12 cellular contexts compared by ENCODE assay signal in genomic region chr20:36085686-36086267, GRCh38.
A peak's percentile ranks its signal among the peaks of the same experiment; 100 is the strongest.
DNase-seq lines count a peak whose midpoint lies in the region; ATAC-seq and TF ChIP-seq lines count a peak whose summit lies in the region.
"Had no signal": no experiment of that assay in that cellular context is flagged by ENCODE, and none has a peak within 500 bp of the region (broad histone marks: within the 10 kb centered on the region; RNA-seq: fewer than 3 reads in every experiment).

No MANE protein-coding gene starts in this region.

- H3K27me3 ChIP-seq in right cardiac atrium (ENCODE audit: control insufficient read depth, insufficient read depth): no peaks in the 10 kb centered on the region
- H3K27me3 ChIP-seq in left lung: peaks cover 0 to 13% of the 10 kb centered on the region in 2 donors
- H3K27me3 ChIP-seq: ovary had no signal

- peaks cover 25% of the 10 kb centered on the region for H3K27me3 Mint-ChIP-seq in activated naive CD8-positive, alpha-beta T cell treated with anti-CD3 and anti-CD28 coated beads, Interleukin-2, amount 50 U/mL, for 24 hours
- peaks cover 31% of the 10 kb centered on the region for H3K27me3 Mint-ChIP-seq in activated CD4-positive, alpha-beta T cell treated with anti-CD3 and anti-CD28 coated beads, Interleukin-2, amount 10 ng/mL, durations not matched to agents 7 days and 5 days

- CTCF ChIA-PET in activated CD4-positive, alpha-beta T cell treated with anti-CD3 and anti-CD28 coated beads, Interleukin-2, amount 10 ng/mL, durations not matched to agents 7 days and 5 days (lab: Charles Lee): interaction anchor here (0.6 to 1.4 kb wide), 6 partner anchors 10 to 1097 kb away, joined by 3 to 4 read pairs (median 3); no protein-coding TSS in a partner anchor

- no peaks in the 10 kb centered on the region for H3K9me3 Mint-ChIP-seq in activated naive CD8-positive, alpha-beta T cell treated with anti-CD3 and anti-CD28 coated beads, Interleukin-2, amount 50 U/mL, for 24 hours
- no peaks in the 10 kb centered on the region for H3K9me3 Mint-ChIP-seq in activated CD4-positive, alpha-beta T cell treated with anti-CD3 and anti-CD28 coated beads, Interleukin-2, amount 10 ng/mL, durations not matched to agents 7 days and 5 days
- H3K9me3 Mint-ChIP-seq: CD4-positive, alpha-beta T cell had no signal

- intact Hi-C loops in right cardiac atrium (cut with DNase I) (no loop called here), Right ventricle myocardium inferior (cut with DNase I) (no loop called here), left lung (cut with DNase I) (no loop called here)

- peaks cover 2% of the 10 kb centered on the region for H3K4me1 Mint-ChIP-seq in activated naive CD8-positive, alpha-beta T cell treated with anti-CD3 and anti-CD28 coated beads, Interleukin-2, amount 50 U/mL, for 24 hours
- peaks cover 2% of the 10 kb centered on the region for H3K4me1 Mint-ChIP-seq in activated CD4-positive, alpha-beta T cell treated with anti-CD3 and anti-CD28 coated beads, Interleukin-2, amount 10 ng/mL, durations not matched to agents 7 days and 5 days

- no peaks in the 10 kb centered on the region for H3K36me3 ChIP-seq in left lung
- H3K36me3 ChIP-seq: ovary had no signal

- H3K4me3 Mint-ChIP-seq in activated naive CD8-positive, alpha-beta T cell treated with anti-CD3 and anti-CD28 coated beads, Interleukin-2, amount 50 U/mL, for 24 hours: no peak overlapping the region
- no peak overlapping the region for H3K4me3 Mint-ChIP-seq in activated CD4-positive, alpha-beta T cell treated with anti-CD3 and anti-CD28 coated beads, Interleukin-2, amount 10 ng/mL, durations not matched to agents 7 days and 5 days
- H3K4me3 Mint-ChIP-seq: CD4-positive, alpha-beta T cell had no signal

- ATAC-seq in right cardiac atrium: peak; percentile 35 to 36
- ATAC-seq in Right ventricle myocardium inferior: no peak
- ATAC-seq in activated naive CD8-positive, alpha-beta T cell treated with anti-CD3 and anti-CD28 coated beads, Interleukin-2, amount 50 U/mL, for 24 hours: peak; percentile 78
- ATAC-seq in left lung: peak; percentile 93
- ATAC-seq in HG03175 (IDR thresholded peaks at IDR 0.05; ENCODE audit: unreplicated experiment): no peak

- H3K36me3 Mint-ChIP-seq in activated naive CD8-positive, alpha-beta T cell treated with anti-CD3 and anti-CD28 coated beads, Interleukin-2, amount 50 U/mL, for 24 hours (ENCODE audit: low read depth): no peaks in the 10 kb centered on the region
- no peaks in the 10 kb centered on the region for H3K36me3 Mint-ChIP-seq in activated CD4-positive, alpha-beta T cell treated with anti-CD3 and anti-CD28 coated beads, Interleukin-2, amount 10 ng/mL, durations not matched to agents 7 days and 5 days (ENCODE audit: low read depth)

- H3K4me3 ChIP-seq in right cardiac atrium (ENCODE audit: low read length): no peak overlapping the region
- H3K4me3 ChIP-seq in left lung: no peak overlapping the region
- H3K4me3 ChIP-seq: ovary had no signal

- H3K27ac Mint-ChIP-seq in activated naive CD8-positive, alpha-beta T cell treated with anti-CD3 and anti-CD28 coated beads, Interleukin-2, amount 50 U/mL, for 24 hours: no peak overlapping the region
- no peak overlapping the region for H3K27ac Mint-ChIP-seq in activated CD4-positive, alpha-beta T cell treated with anti-CD3 and anti-CD28 coated beads, Interleukin-2, amount 10 ng/mL, durations not matched to agents 7 days and 5 days
- H3K27ac Mint-ChIP-seq: CD4-positive, alpha-beta T cell had no signal

- POLR2A ChIA-PET in activated CD4-positive, alpha-beta T cell treated with anti-CD3 and anti-CD28 coated beads, Interleukin-2, amount 10 ng/mL, durations not matched to agents 7 days and 5 days (lab: Charles Lee): interaction anchor here (0.7 kb wide), 1 partner anchor 14 kb away, joined by 3 read pairs; no protein-coding TSS in a partner anchor

- DNase-seq in right cardiac atrium (no peak), Right ventricle myocardium inferior (ENCODE audit: missing footprints) (no peak), left lung (peak; percentile 79 to 82), Ammon's horn (ENCODE audit: low spot score) (no peak), Kasumi-1 (lab: John Stamatoyannopoulos, UW) (no peak)
- peak; percentile 13 for DNase-seq in activated naive CD8-positive, alpha-beta T cell treated with anti-CD3 and anti-CD28 coated beads, Interleukin-2, amount 50 U/mL, for 24 hours
- no peak for DNase-seq in activated CD4-positive, alpha-beta T cell treated with anti-CD3 and anti-CD28 coated beads, Interleukin-2, amount 10 ng/mL, durations not matched to agents 7 days and 5 days
- DNase-seq: CD4-positive, alpha-beta T cell; effector memory CD4-positive, alpha-beta T cell; KG1; ovary had no signal

- H3K4me1 ChIP-seq in right cardiac atrium (ENCODE audit: control insufficient read depth, insufficient read depth, low read length): no peaks in the 10 kb centered on the region
- no peaks in the 10 kb centered on the region for H3K4me1 ChIP-seq in left lung

- H3K27ac ChIP-seq in right cardiac atrium (ENCODE audit: low read length) (no peak overlapping the region), left lung (peak overlapping the region; percentile 60 to 80)
- H3K27ac ChIP-seq: ovary had no signal

- 66% methylated on average over 3 of the region's 3 CpGs for WGBS in right cardiac atrium

- no peaks in the 10 kb centered on the region for H3K9me3 ChIP-seq in right cardiac atrium (ENCODE audit: control insufficient read depth, low read length)
- H3K9me3 ChIP-seq in left lung: no peaks in the 10 kb centered on the region
- H3K9me3 ChIP-seq: ovary had no signal

- no peak for TF ChIP-seq CTCF in left lung (IDR thresholded peaks at IDR 0.05)

Comparison
In these comparisons a context has a peak if more than half of its experiments do, and no peak if none do; other contexts are left out.
1. ATAC-seq: peak in right cardiac atrium (2 of 2), activated naive CD8-positive, alpha-beta T cell treated with anti-CD3 and anti-CD28 coated beads, Interleukin-2, amount 50 U/mL, for 24 hours (single experiment) and left lung (single experiment); none in Right ventricle myocardium inferior (single experiment) and HG03175 (single experiment).
2. DNase-seq: peak in activated naive CD8-positive, alpha-beta T cell treated with anti-CD3 and anti-CD28 coated beads, Interleukin-2, amount 50 U/mL, for 24 hours (single experiment) and left lung (2 of 2); none in right cardiac atrium (0 of 3), Right ventricle myocardium inferior (single experiment), Ammon's horn (single experiment), activated CD4-positive, alpha-beta T cell treated with anti-CD3 and anti-CD28 coated beads, Interleukin-2, amount 10 ng/mL, durations not matched to agents 7 days and 5 days (single experiment) and Kasumi-1 (0 of 2).